In the genomic region with DNA sequence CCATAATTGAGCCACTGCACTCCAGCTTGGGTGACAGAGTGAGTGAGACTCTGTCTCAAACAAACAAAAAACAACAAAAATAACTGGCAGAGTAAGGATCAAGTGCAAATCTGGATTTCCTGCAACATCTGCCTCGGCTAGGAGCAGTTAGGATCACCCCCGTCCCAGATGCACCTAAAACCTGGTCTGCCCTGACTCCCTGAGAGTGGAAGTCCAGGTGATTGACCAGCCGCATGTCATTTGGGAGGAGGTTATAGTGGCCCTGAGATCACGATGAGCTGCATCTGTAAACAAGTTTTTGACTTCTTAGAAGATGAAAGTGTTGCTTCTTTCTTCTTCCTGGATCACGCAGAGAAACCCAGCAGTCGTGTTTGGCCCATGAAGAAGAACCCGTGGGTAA, we compare ENCODE assay signal across 18 cellular contexts. TPM values are rescaled to one million over a fixed set of nuclear protein-coding genes. Genes with fewer than 3 reads are reported as not detected.
DNase-seq lines count a peak whose midpoint lies in the region; ATAC-seq and TF ChIP-seq lines count a peak whose summit lies in the region.
"Had no signal": no experiment of that assay in that cellular context is flagged by ENCODE, and none has a peak within 500 bp of the region (broad histone marks: within the 10 kb centered on the region; RNA-seq: fewer than 3 reads in every experiment).

No MANE protein-coding gene starts in this region.

- H3K9me3 Mint-ChIP-seq in WTC11, result no peaks in the 10 kb centered on the region
- H3K9me3 Mint-ChIP-seq in stimulated activated effector memory CD8-positive, alpha-beta T cell treated with anti-CD3 and anti-CD28 coated beads, Interleukin-12 subunit alpha, Interleukin-12 subunit beta, amount 100 ng/mL, for 72 hours, result no peaks in the 10 kb centered on the region
- H3K9me3 Mint-ChIP-seq: CD4-positive, CD25-positive, alpha-beta regulatory T cell; HFFc6 had no signal

- no peak for ATAC-seq in WTC11
- ATAC-seq in stimulated activated effector memory CD8-positive, alpha-beta T cell treated with anti-CD3 and anti-CD28 coated beads, Interleukin-12 subunit alpha, Interleukin-12 subunit beta, amount 100 ng/mL, for 72 hours, result no peak
- ATAC-seq: A549 had no signal

- TF ChIP-seq CTCF in GM13977 (IDR thresholded peaks at IDR 0.05; ENCODE audit: extremely low read depth, insufficient read depth, missing control alignments) (no peak), WTC11 (IDR thresholded peaks at IDR 0.05) (no peak)

- POLR2A ChIA-PET in WTC11 (lab: Charles Lee), result no interaction called here

- peak; percentile 42 for DNase-seq in activated CD8-positive, alpha-beta memory T cell treated with anti-CD3 and anti-CD28 coated beads, Interleukin-2, amount 50 U/mL, for 48 hours
- DNase-seq in activated CD8-positive, alpha-beta memory T cell treated with anti-CD3 and anti-CD28 coated beads, Interleukin-2, amount 50 U/mL, for 4 hours, result no peak
- DNase-seq in GM13977 (ENCODE audit: low spot score) (peak; percentile 29), WTC11 (ENCODE audit: low spot score) (no peak), NCI-H128 (lab: John Stamatoyannopoulos, UW; ENCODE audit: unreplicated experiment) (no peak), GDM1 (lab: John Stamatoyannopoulos, UW) (no peak)
- peak in 1 of 2 donors; percentile 13 for DNase-seq in stimulated activated effector memory CD8-positive, alpha-beta T cell treated with anti-CD3 and anti-CD28 coated beads, Interleukin-12 subunit alpha, Interleukin-12 subunit beta, amount 100 ng/mL, for 72 hours (ENCODE audit: low spot score in 2 of 2)
- DNase-seq: BE2C; CD4-positive, CD25-positive, alpha-beta regulatory T cell; DMS79; HFFc6; Kasumi-1; NCI-H1417; NCI-H187; NCI-H446; NCI-H526 had no signal

- no peak overlapping the region for H3K4me3 Mint-ChIP-seq in WTC11
- no peak overlapping the region for H3K4me3 Mint-ChIP-seq in stimulated activated effector memory CD8-positive, alpha-beta T cell treated with anti-CD3 and anti-CD28 coated beads, Interleukin-12 subunit alpha, Interleukin-12 subunit beta, amount 100 ng/mL, for 72 hours
- H3K4me3 Mint-ChIP-seq: CD4-positive, CD25-positive, alpha-beta regulatory T cell; HFFc6 had no signal

- peaks cover 18% of the 10 kb centered on the region for H3K36me3 Mint-ChIP-seq in WTC11
- peaks cover 17% of the 10 kb centered on the region for H3K36me3 Mint-ChIP-seq in stimulated activated effector memory CD8-positive, alpha-beta T cell treated with anti-CD3 and anti-CD28 coated beads, Interleukin-12 subunit alpha, Interleukin-12 subunit beta, amount 100 ng/mL, for 72 hours

- no peaks in the 10 kb centered on the region for H3K27me3 Mint-ChIP-seq in WTC11 (ENCODE audit: low read depth)
- H3K27me3 Mint-ChIP-seq: CD4-positive, CD25-positive, alpha-beta regulatory T cell had no signal

- CTCF ChIA-PET in WTC11 (lab: Charles Lee), result no interaction called here

- peaks cover 47% of the 10 kb centered on the region for H3K4me1 Mint-ChIP-seq in WTC11
- H3K4me1 Mint-ChIP-seq in stimulated activated effector memory CD8-positive, alpha-beta T cell treated with anti-CD3 and anti-CD28 coated beads, Interleukin-12 subunit alpha, Interleukin-12 subunit beta, amount 100 ng/mL, for 72 hours, result no peaks in the 10 kb centered on the region

- in situ Hi-C loops in GM13977 (cut with MboI; ENCODE audit: low pct_unique_long_range_greater_than_20kb, low sequenced_read_pairs, unreplicated experiment), result no loop called here

- peak overlapping the region; percentile 83; the same call in 1 of the 2 replicates for H3K27ac Mint-ChIP-seq in WTC11
- peak overlapping the region; percentile 23 for H3K27ac Mint-ChIP-seq in stimulated activated effector memory CD8-positive, alpha-beta T cell treated with anti-CD3 and anti-CD28 coated beads, Interleukin-12 subunit alpha, Interleukin-12 subunit beta, amount 100 ng/mL, for 72 hours
- H3K27ac Mint-ChIP-seq: CD4-positive, CD25-positive, alpha-beta regulatory T cell; HFFc6 had no signal

TF ChIP-seq in WTC11, 78 proteins besides CTCF, POLR2A, EP300 and RAD21:
- TF ChIP-seq, protein P1, sequence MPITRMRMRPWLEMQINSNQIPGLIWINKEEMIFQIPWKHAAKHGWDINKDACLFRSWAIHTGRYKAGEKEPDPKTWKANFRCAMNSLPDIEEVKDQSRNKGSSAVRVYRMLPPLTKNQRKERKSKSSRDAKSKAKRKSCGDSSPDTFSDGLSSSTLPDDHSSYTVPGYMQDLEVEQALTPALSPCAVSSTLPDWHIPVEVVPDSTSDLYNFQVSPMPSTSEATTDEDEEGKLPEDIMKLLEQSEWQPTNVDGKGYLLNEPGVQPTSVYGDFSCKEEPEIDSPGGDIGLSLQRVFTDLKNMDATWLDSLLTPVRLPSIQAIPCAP (CRISPR knock-in tag; IDR thresholded peaks at IDR 0.05), result no peak
- TF ChIP-seq RORB (CRISPR knock-in tag; IDR thresholded peaks at IDR 0.05) (no peak), SMAD4 (CRISPR knock-in tag; IDR thresholded peaks at IDR 0.05) (no peak), FOXJ3 (CRISPR knock-in tag; IDR thresholded peaks at IDR 0.05; ENCODE audit: borderline replicate concordance) (no peak), CREB1 (CRISPR knock-in tag; IDR thresholded peaks at IDR 0.05) (no peak), JUN (CRISPR knock-in tag; IDR thresholded peaks at IDR 0.05) (no peak), FOXP1 (CRISPR knock-in tag; IDR thresholded peaks at IDR 0.05; ENCODE audit: borderline replicate concordance) (no peak), NR1H2 (CRISPR knock-in tag; IDR thresholded peaks at IDR 0.05) (no peak)
- TF ChIP-seq, protein P2, sequence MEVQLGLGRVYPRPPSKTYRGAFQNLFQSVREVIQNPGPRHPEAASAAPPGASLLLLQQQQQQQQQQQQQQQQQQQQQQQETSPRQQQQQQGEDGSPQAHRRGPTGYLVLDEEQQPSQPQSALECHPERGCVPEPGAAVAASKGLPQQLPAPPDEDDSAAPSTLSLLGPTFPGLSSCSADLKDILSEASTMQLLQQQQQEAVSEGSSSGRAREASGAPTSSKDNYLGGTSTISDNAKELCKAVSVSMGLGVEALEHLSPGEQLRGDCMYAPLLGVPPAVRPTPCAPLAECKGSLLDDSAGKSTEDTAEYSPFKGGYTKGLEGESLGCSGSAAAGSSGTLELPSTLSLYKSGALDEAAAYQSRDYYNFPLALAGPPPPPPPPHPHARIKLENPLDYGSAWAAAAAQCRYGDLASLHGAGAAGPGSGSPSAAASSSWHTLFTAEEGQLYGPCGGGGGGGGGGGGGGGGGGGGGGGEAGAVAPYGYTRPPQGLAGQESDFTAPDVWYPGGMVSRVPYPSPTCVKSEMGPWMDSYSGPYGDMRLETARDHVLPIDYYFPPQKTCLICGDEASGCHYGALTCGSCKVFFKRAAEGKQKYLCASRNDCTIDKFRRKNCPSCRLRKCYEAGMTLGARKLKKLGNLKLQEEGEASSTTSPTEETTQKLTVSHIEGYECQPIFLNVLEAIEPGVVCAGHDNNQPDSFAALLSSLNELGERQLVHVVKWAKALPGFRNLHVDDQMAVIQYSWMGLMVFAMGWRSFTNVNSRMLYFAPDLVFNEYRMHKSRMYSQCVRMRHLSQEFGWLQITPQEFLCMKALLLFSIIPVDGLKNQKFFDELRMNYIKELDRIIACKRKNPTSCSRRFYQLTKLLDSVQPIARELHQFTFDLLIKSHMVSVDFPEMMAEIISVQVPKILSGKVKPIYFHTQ (CRISPR knock-in tag; IDR thresholded peaks at IDR 0.05), result no peak
- TF ChIP-seq, protein P3, sequence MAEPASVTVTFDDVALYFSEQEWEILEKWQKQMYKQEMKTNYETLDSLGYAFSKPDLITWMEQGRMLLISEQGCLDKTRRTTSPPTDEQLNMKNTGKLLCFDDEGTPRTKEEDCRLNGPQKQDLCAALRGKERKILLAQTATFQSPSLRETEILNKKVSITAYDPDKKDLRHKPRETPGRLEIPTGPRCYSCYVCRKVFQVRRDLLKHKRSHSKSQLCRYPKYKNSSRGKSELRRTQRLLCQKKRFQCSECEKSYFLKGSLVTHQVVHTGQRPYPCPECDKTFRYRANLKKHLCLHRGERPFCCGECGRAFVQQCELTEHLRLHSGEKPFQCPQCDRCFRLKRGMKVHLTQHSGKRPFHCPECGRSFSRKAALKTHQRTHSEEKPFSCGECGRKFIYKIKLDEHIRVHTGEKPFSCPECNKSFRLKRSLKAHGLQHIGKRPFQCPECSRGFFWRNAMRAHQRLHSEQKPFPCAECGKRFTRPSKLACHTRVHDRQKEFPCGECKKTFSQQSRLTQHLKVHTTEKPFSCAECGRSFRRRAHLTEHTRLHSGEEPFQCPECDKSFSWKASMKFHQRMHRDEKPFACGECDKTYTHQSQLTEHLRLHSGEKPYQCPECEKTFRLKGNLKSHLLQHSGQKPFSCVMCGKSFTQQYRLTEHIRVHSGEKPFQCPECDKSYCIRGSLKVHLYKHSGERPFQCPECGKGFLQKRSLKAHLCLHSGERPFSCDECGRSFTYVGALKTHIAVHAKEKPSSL (CRISPR knock-in tag; conservative IDR thresholded peaks at IDR 0.05), result no peak

RNA-seq across cellular contexts. Expression of a gene that starts 5.0 kb away (rescaled TPM):
- 1.1 to 1.4 TPM (median 1.1 TPM) in 3 replicates for total RNA-seq in WTC11 (2021)
- total RNA-seq: CD4-positive, CD25-positive, alpha-beta regulatory T cell; MCF 10A had no signal

RNA-seq across cellular contexts. Expression of a gene that starts 34.3 kb away (rescaled TPM):
- 68.4 to 70.2 TPM (median 69.6 TPM) in 3 replicates for total RNA-seq in WTC11 (2021)

RNA-seq across cellular contexts. Expression of a gene that starts 43.3 kb away (rescaled TPM):
- total RNA-seq in WTC11 (2021), result 0.07 TPM in 1 of 3 replicates, not detected in the others
- total RNA-seq: CD4-positive, CD25-positive, alpha-beta regulatory T cell had no signal

Comparison
In these comparisons a context has a peak if more than half of its experiments do, and no peak if none do; other contexts are left out.
1. DNase-seq: peak in activated CD8-positive, alpha-beta memory T cell treated with anti-CD3 and anti-CD28 coated beads, Interleukin-2, amount 50 U/mL, for 48 hours (single experiment) and GM13977 (single experiment); none in activated CD8-positive, alpha-beta memory T cell treated with anti-CD3 and anti-CD28 coated beads, Interleukin-2, amount 50 U/mL, for 4 hours (single experiment), WTC11 (single experiment), NCI-H128 (single experiment) and GDM1 (single experiment).